In genomic region chr11:17767301-17767885, GRCh38 we compare ENCODE assay signal across 28 cellular contexts. TPM values are rescaled to one million over a fixed set of nuclear protein-coding genes. Genes with fewer than 3 reads are reported as not detected.
DNase-seq lines count a peak whose midpoint lies in the region; ATAC-seq, FAIRE-seq and TF ChIP-seq lines count a peak whose summit lies in the region.
"Had no signal": no experiment of that assay in that cellular context is flagged by ENCODE, and none has a peak within 500 bp of the region (broad histone marks: within the 10 kb centered on the region; RNA-seq: fewer than 3 reads in every experiment).

No MANE protein-coding gene starts in this region.

- H3K79me2 ChIP-seq in Karpas-422 (ENCODE audit: low read length) (no peaks in the 10 kb centered on the region), osteoblast (ENCODE audit: insufficient read depth, low read length) (no peaks in the 10 kb centered on the region)

- in situ Hi-C loops in brain microvascular endothelial cell (cut with HindIII; ENCODE audit: low pct_ligation_motif_present, low sequenced_read_pairs) = no loop called here

- H3K4me1 ChIP-seq in Karpas-422 (ENCODE audit: low read length) (peaks cover 12% of the 10 kb centered on the region), osteoblast (ENCODE audit: insufficient read depth, low read length) (no peaks in the 10 kb centered on the region)
- H3K4me1 ChIP-seq: esophagus muscularis mucosa, gastroesophageal sphincter, lower lobe of right lung had no signal

- H3K9ac ChIP-seq in Karpas-422 (ENCODE audit: low read length) = 0 out of 2 replicates have a peak overlapping the region, but pooled peaks have one; percentile 12
- H3K9ac ChIP-seq: SK-N-SH had no signal

- no peak for ATAC-seq in GM18909 (IDR thresholded peaks at IDR 0.05; ENCODE audit: poor library complexity, unreplicated experiment)
- ATAC-seq: effector memory CD8-positive, alpha-beta T cell; gastroesophageal sphincter; lower lobe of right lung had no signal

- H3K27ac ChIP-seq in Karpas-422 (ENCODE audit: low read length) (no peak overlapping the region), brain microvascular endothelial cell (no peak overlapping the region), osteoblast (ENCODE audit: low read depth, low read length) (no peak overlapping the region)
- H3K27ac ChIP-seq: colonic mucosa, esophagus muscularis mucosa, gastroesophageal sphincter, lower lobe of right lung, neutrophil had no signal

- H3K27me3 ChIP-seq in Karpas-422 (ENCODE audit: low read length) (no peaks in the 10 kb centered on the region), brain microvascular endothelial cell (replicated peaks) (no peaks in the 10 kb centered on the region), osteoblast (ENCODE audit: insufficient read depth, low read length) (peaks cover 10% of the 10 kb centered on the region)
- H3K27me3 ChIP-seq: colonic mucosa, gastroesophageal sphincter, neutrophil had no signal

- no peak for FAIRE-seq in urothelium cell line (lab: Jason Lieb, UNC)
- FAIRE-seq: keratinocyte, small intestine had no signal

- H4K20me1 ChIP-seq in Karpas-422 (ENCODE audit: insufficient read depth, low read depth, low read length) (no peaks in the 10 kb centered on the region), osteoblast (ENCODE audit: insufficient read depth, low read length) (no peaks in the 10 kb centered on the region)

- TF ChIP-seq CTCF in brain microvascular endothelial cell (IDR thresholded peaks at IDR 0.05; ENCODE audit: low read depth, low read length, missing control alignments) = no peak
- no peak for TF ChIP-seq CTCF in osteoblast (IDR thresholded peaks at IDR 0.05; ENCODE audit: extremely low read depth, low read depth, low read length)

- no peaks in the 10 kb centered on the region for H3K9me2 ChIP-seq in Karpas-422 (replicated peaks; ENCODE audit: insufficient read depth, low read length)
- H3K9me2 ChIP-seq: SK-N-SH had no signal

- H3K4me2 ChIP-seq in Karpas-422 (ENCODE audit: low read depth, low read length, poor library complexity, severe bottlenecking) (peak overlapping the region; percentile 18), osteoblast (ENCODE audit: insufficient read depth, low read length) (no peak overlapping the region)
- H3K4me2 ChIP-seq: GM23338, SK-N-SH had no signal

- no peaks in the 10 kb centered on the region for H3K9me3 ChIP-seq in Karpas-422 (ENCODE audit: low read length)
- no peaks in the 10 kb centered on the region for H3K9me3 ChIP-seq in osteoblast (ENCODE audit: low read depth, low read length)
- H3K9me3 ChIP-seq: colonic mucosa, esophagus muscularis mucosa, gastroesophageal sphincter, lower lobe of right lung, neutrophil, SK-N-SH had no signal

- H3K4me3 ChIP-seq in Karpas-422 (ENCODE audit: low read length) (no peak overlapping the region), brain microvascular endothelial cell (ENCODE audit: low read depth, low read length) (no peak overlapping the region), osteoblast (ENCODE audit: insufficient read depth, low read length) (no peak overlapping the region)
- H3K4me3 ChIP-seq: colonic mucosa, esophagus muscularis mucosa, gastroesophageal sphincter, GM23338, lower lobe of right lung had no signal

- DNase-seq in NCI-H1436 (lab: John Stamatoyannopoulos, UW) (peak; percentile 26), NCI-H1436 treated with DMSO at 0.1 percent for 48 hours (lab: John Stamatoyannopoulos, UW) (no peak), Karpas-422 (peak; percentile 85), brain microvascular endothelial cell (peak; percentile 29), osteoblast (ENCODE audit: insufficient read length, low spot score, missing footprints) (peak; percentile 90), urothelium cell line (ENCODE audit: low spot score) (no peak), UCSD-AML1 (lab: John Stamatoyannopoulos, UW; ENCODE audit: unreplicated experiment) (no peak)
- DNase-seq: 8988T; activated CD4-positive, alpha-beta T cell treated with anti-CD3 and anti-CD28 coated beads, Interleukin-2, amount 50 U/mL, for 48 hours; activated gamma-delta T cell treated with Interleukin-2 at 50 U/mL for 16 hours; colonic mucosa; effector memory CD8-positive, alpha-beta T cell; EL; lower lobe of right lung; NCI-H146; NCI-H345; SK-N-SH; small intestine; stimulated activated naive CD4-positive, alpha-beta T cell had no signal

- H3K36me3 ChIP-seq in Karpas-422 (ENCODE audit: insufficient read depth, low read length) (no peaks in the 10 kb centered on the region), brain microvascular endothelial cell (replicated peaks) (no peaks in the 10 kb centered on the region), osteoblast (ENCODE audit: insufficient read depth, low read length) (no peaks in the 10 kb centered on the region)
- H3K36me3 ChIP-seq: colonic mucosa, esophagus muscularis mucosa, gastroesophageal sphincter, lower lobe of right lung, neutrophil had no signal

- H2AFZ ChIP-seq in Karpas-422 (ENCODE audit: low read length) (no peak overlapping the region), osteoblast (ENCODE audit: low read length) (no peak overlapping the region)
- H2AFZ ChIP-seq: GM23338 had no signal

RNA-seq across cellular contexts. Expression of gene KCNC1, which starts 32.8 kb away (rescaled TPM):
- total RNA-seq in Karpas-422 (2014; rRNA removed; shearing (Covaris generic); ENCODE audit: low replicate concordance) = not detected in 2 replicates
- total RNA-seq in osteoblast = under 0.01 TPM in 1 of 2 replicates, not detected in the other
- total RNA-seq: B cell; esophagus muscularis mucosa; GM23338; lower lobe of right lung; RPMI7951; T-helper 2 cell treated with Interferon-gamma antibody and Interleukin-4, amounts not matched to agents 100 ng/mL and 5 ng/mL, for 36 hours had no signal

RNA-seq across cellular contexts. Expression of gene MYOD1, which starts 48.0 kb away (rescaled TPM):
- not detected in 2 replicates for total RNA-seq in Karpas-422 (2014; rRNA removed; shearing (Covaris generic); ENCODE audit: low replicate concordance)
- total RNA-seq in osteoblast = not detected in 2 replicates
- total RNA-seq: B cell; colonic mucosa; esophagus muscularis mucosa; gastroesophageal sphincter; GM23338; lower lobe of right lung; T-helper 2 cell treated with Interferon-gamma antibody and Interleukin-4, amounts not matched to agents 100 ng/mL and 5 ng/mL, for 36 hours had no signal

Comparison
In these comparisons a context has a peak if more than half of its experiments do, and no peak if none do; other contexts are left out.
1. DNase-seq: peak in NCI-H1436 (single experiment), Karpas-422 (single experiment), brain microvascular endothelial cell (single experiment) and osteoblast (single experiment); none in NCI-H1436 treated with DMSO at 0.1 percent for 48 hours (single experiment), urothelium cell line (single experiment) and UCSD-AML1 (single experiment).